9 cellular contexts compared by ENCODE assay signal in genomic region chr17:28745777-28746473, GRCh38. TPM values are rescaled to one million over a fixed set of nuclear protein-coding genes. Genes with fewer than 3 reads are reported as not detected.
A peak's percentile ranks its signal among the peaks of the same experiment; 100 is the strongest.
DNase-seq lines count a peak whose midpoint lies in the region; ATAC-seq, FAIRE-seq and TF ChIP-seq lines count a peak whose summit lies in the region.
"Had no signal": no experiment of that assay in that cellular context is flagged by ENCODE, and none has a peak within 500 bp of the region (broad histone marks: within the 10 kb centered on the region; RNA-seq: fewer than 3 reads in every experiment).

No MANE protein-coding gene starts in this region.

- no peaks in the 10 kb centered on the region for H3K27me3 Mint-ChIP-seq in astrocyte (ENCODE audit: low read depth, unreplicated experiment)

- peak overlapping the region; percentile 95 for H3K4me2 ChIP-seq in astrocyte (ENCODE audit: low read length)

- TF ChIP-seq EP300 in transverse colon (IDR thresholded peaks at IDR 0.05; ENCODE audit: low read depth) = no peak

- peak overlapping the region; percentile 85 for H3K4me3 ChIP-seq in astrocyte (ENCODE audit: insufficient read depth, low read depth, low read length)
- peak overlapping the region; percentile 72 to 93 (median 82) for H3K4me3 ChIP-seq in liver (ENCODE audit: low read depth in 1 of 3, low read length in 3 of 3)
- H3K4me3 ChIP-seq in transverse colon = peak overlapping the region in 3 of 4 donors; percentile 81 to 89 (median 81)

- H3K27ac ChIP-seq in astrocyte (ENCODE audit: low read depth, low read length) = peak overlapping the region; percentile 7
- H3K27ac ChIP-seq in liver (ENCODE audit: low read depth in 1 of 2, low read length in 2 of 2) = peak overlapping the region; percentile 74 to 92
- H3K27ac ChIP-seq in transverse colon = peak overlapping the region; percentile 98 to 99 (median 98)

- intact Hi-C loops in Right ventricle myocardium superior (cut with DNase I) (no loop called here), cardiac septum (cut with DNase I) (no loop called here), transverse colon (cut with DNase I; ENCODE audit: low total_unique reads) (no loop called here)

- TF ChIP-seq POLR2A in transverse colon (IDR thresholded peaks at IDR 0.05) = no peak

- TF ChIP-seq CTCF in astrocyte (IDR thresholded peaks at IDR 0.05; ENCODE audit: insufficient read depth, low read depth, low read length) = no peak
- no peak for TF ChIP-seq CTCF in liver (IDR thresholded peaks at IDR 0.05; ENCODE audit: low read depth, low read length, missing input control)
- TF ChIP-seq CTCF in transverse colon (IDR thresholded peaks at IDR 0.05) = no peak

- WGBS in liver = 40% methylated on average over 5 of the region's 5 CpGs
- WGBS in transverse colon (ENCODE audit: low coverage in 1 of 2), 2 donors = 36% methylated on average over 5 of the region's 5 CpGs; no CpG with 5 or more reads in 1 of the 2 donors

- peak overlapping the region; percentile 92 for H3K9ac ChIP-seq in astrocyte (ENCODE audit: low read length)
- H3K9ac ChIP-seq in liver (ENCODE audit: low read depth in 1 of 2, low read length in 2 of 2) = no peak overlapping the region

- in situ Hi-C loops in transverse colon (cut with MboI; ENCODE audit: low pct_ligation_motif_present in 1 of 4, low pct_unique_long_range_greater_than_20kb in 1 of 4, low sequenced_read_pairs in 3 of 4) = no loop called here

- H3K4me3 Mint-ChIP-seq in astrocyte (ENCODE audit: unreplicated experiment) = peak overlapping the region; percentile 94

- peak; percentile 40 for DNase-seq in Right ventricle myocardium superior
- DNase-seq in cardiac septum (ENCODE audit: low spot score) = no peak
- DNase-seq in astrocyte (ENCODE audit: low read depth) = no peak
- peak; percentile 61 for DNase-seq in transverse colon
- no peak for DNase-seq in NCI-H345 treated with DMSO at 0.1 percent for 48 hours (lab: John Stamatoyannopoulos, UW; ENCODE audit: unreplicated experiment)
- DNase-seq in AG20443 (ENCODE audit: low spot score) = no peak

- H4K20me1 ChIP-seq in astrocyte (ENCODE audit: insufficient read depth, low read length) = peaks cover 62% of the 10 kb centered on the region

- H3K36me3 Mint-ChIP-seq in astrocyte (ENCODE audit: low read depth, unreplicated experiment) = peaks cover 13% of the 10 kb centered on the region

- H3K36me3 ChIP-seq in astrocyte (ENCODE audit: insufficient read depth, low read length) (peaks cover 14% of the 10 kb centered on the region), liver (ENCODE audit: control insufficient read depth in 4 of 4, insufficient read depth in 3 of 4, low read depth in 1 of 4, low read length in 3 of 4) (peaks cover 4 to 27% (median 18%) of the 10 kb centered on the region in 4 donors), transverse colon (no peaks in the 10 kb centered on the region)

- H3K79me2 ChIP-seq in astrocyte (ENCODE audit: insufficient read depth, low read length) = peaks cover 61% of the 10 kb centered on the region

- no peaks in the 10 kb centered on the region for H3K9me3 ChIP-seq in astrocyte (ENCODE audit: insufficient read depth, low read depth, low read length)
- no peaks in the 10 kb centered on the region for H3K9me3 ChIP-seq in liver (ENCODE audit: control insufficient read depth in 4 of 4, low read length in 3 of 4)
- no peaks in the 10 kb centered on the region for H3K9me3 ChIP-seq in transverse colon

- no peak overlapping the region for H2AFZ ChIP-seq in astrocyte (ENCODE audit: low read depth, low read length)

- H3K27me3 ChIP-seq in astrocyte (ENCODE audit: insufficient read depth, low read length) (no peaks in the 10 kb centered on the region), liver (ENCODE audit: control insufficient read depth in 4 of 4, insufficient read depth in 4 of 4, low read length in 3 of 4) (no peaks in the 10 kb centered on the region), transverse colon (no peaks in the 10 kb centered on the region)

- peak overlapping the region; percentile 92 for H3K27ac Mint-ChIP-seq in astrocyte (ENCODE audit: unreplicated experiment)

- H3K4me1 Mint-ChIP-seq in astrocyte (ENCODE audit: low read depth, unreplicated experiment) = peaks cover 14% of the 10 kb centered on the region

- no peak for TF ChIP-seq RAD21 in liver (IDR thresholded peaks at IDR 0.05)

- H3K4me1 ChIP-seq in astrocyte (ENCODE audit: insufficient read depth, low read length) (peaks cover 35% of the 10 kb centered on the region), liver (ENCODE audit: control insufficient read depth in 4 of 4, insufficient read depth in 4 of 4, low read length in 3 of 4) (peaks cover 16 to 50% (median 35%) of the 10 kb centered on the region in 4 donors), transverse colon (peaks cover 17 to 83% (median 71%) of the 10 kb centered on the region in 4 donors)

- H3K9me3 Mint-ChIP-seq in astrocyte (ENCODE audit: unreplicated experiment) = no peaks in the 10 kb centered on the region

- FAIRE-seq in astrocyte (lab: Jason Lieb, UNC) = no peak
- FAIRE-seq: GM18507 had no signal

- ATAC-seq in Right ventricle myocardium superior (ENCODE audit: poor library complexity) = no peak
- ATAC-seq in GM19395 (IDR thresholded peaks at IDR 0.05; ENCODE audit: unreplicated experiment) = no peak

TF ChIP-seq in liver, 16 proteins besides CTCF, POLR2A, EP300 and RAD21:
- TF ChIP-seq HNF4A (conservative IDR thresholded peaks at IDR 0.05) = peak in 1 of 2 donors; percentile 59
- TF ChIP-seq ATF3 (IDR thresholded peaks at IDR 0.05) = no peak
- peak in 1 of 2 donors; percentile 39 for TF ChIP-seq RXRA (IDR thresholded peaks at IDR 0.05)
- no peak for TF ChIP-seq ZBTB33 (IDR thresholded peaks at IDR 0.05)

RNA-seq across cellular contexts. Expression of gene TRAF4, which starts 2.1 kb away (rescaled TPM):
- 2.4 TPM for total RNA-seq in Right ventricle myocardium superior
- 2.8 TPM for total RNA-seq in cardiac septum
- total RNA-seq in astrocyte = 132 and 143 TPM in 2 replicates
- total RNA-seq in liver = 10 to 100 TPM in 1 of 2 donors, 1 to 10 TPM in 1; 8.5 to 32.0 TPM
- 10 to 100 TPM; 16.2 to 31.5 TPM for polyA plus RNA-seq in liver
- total RNA-seq in transverse colon = 100 to 1,000 TPM in 3 of 4 donors, 10 to 100 TPM in 1; 65.7 to 191 (median 126) TPM

RNA-seq across cellular contexts. Expression of gene NEK8, which starts 17.3 kb away (rescaled TPM):
- total RNA-seq in Right ventricle myocardium superior (0.30 TPM), cardiac septum (0.78 TPM), astrocyte (4.3 TPM in 2 replicates), liver (1 to 10 TPM; 6.3 to 7.8 TPM), transverse colon (10 to 100 TPM in 1 of 4 donors, 1 to 10 TPM in 3; 5.7 to 52.3 (median 8.3) TPM)
- 1 to 10 TPM; 1.7 to 2.7 TPM for polyA plus RNA-seq in liver

RNA-seq across cellular contexts. Expression of gene TLCD1, which starts 19.9 kb away (rescaled TPM):
- total RNA-seq in Right ventricle myocardium superior (1.9 TPM), cardiac septum (2.4 TPM), astrocyte (24.6 and 25.1 TPM in 2 replicates), liver (1 to 10 TPM; 4.4 to 7.9 TPM), transverse colon (10 to 100 TPM in 1 of 4 donors, 1 to 10 TPM in 1, not detected in 2; 5.6 to 11.5 TPM)
- polyA plus RNA-seq in liver = 1 to 10 TPM; 5.1 to 8.8 TPM

RNA-seq across cellular contexts. Expression of gene RPL23A, which starts 26.1 kb away (rescaled TPM):
- total RNA-seq in Right ventricle myocardium superior (858 TPM), cardiac septum (725 TPM), astrocyte (901 and 1,068 TPM in 2 replicates), liver (100 to 1,000 TPM; 106 to 189 TPM), transverse colon (100 to 1,000 TPM; 238 to 385 (median 342) TPM)
- 100 to 1,000 TPM; 484 to 507 TPM for polyA plus RNA-seq in liver

RNA-seq across cellular contexts. Expression of gene RAB34, which starts 28.3 kb away (rescaled TPM):
- total RNA-seq in Right ventricle myocardium superior = 14.5 TPM
- total RNA-seq in cardiac septum = 15.3 TPM
- total RNA-seq in astrocyte = 145 and 150 TPM in 2 replicates
- total RNA-seq in liver = 10 to 100 TPM in 1 of 2 donors, 1 to 10 TPM in 1; 5.6 to 14.3 TPM
- polyA plus RNA-seq in liver = 1 to 10 TPM; 4.5 to 9.6 TPM
- 10 to 100 TPM; 41.1 to 60.5 (median 50.0) TPM for total RNA-seq in transverse colon

Comparison
In these comparisons a context has a peak if more than half of its experiments do, and no peak if none do; other contexts are left out.
1. DNase-seq: peak in Right ventricle myocardium superior (single experiment) and transverse colon (single experiment); none in cardiac septum (single experiment), astrocyte (single experiment), NCI-H345 treated with DMSO at 0.1 percent for 48 hours (single experiment) and AG20443 (single experiment).
2. H3K27ac ChIP-seq: peak in every context shown above with its lines; median percentile 98 in transverse colon; 83 in liver; 7 in astrocyte.
3. Peak in every context shown above with its lines, with median percentiles within 50 percentile points of each other: H3K4me3 ChIP-seq.